ENCODE assay signal across 1 cellular context in genomic region chr7:27684491-27684890, GRCh38.
TF ChIP-seq lines count a peak whose summit lies in the region.

No MANE protein-coding gene starts in this region.

TF ChIP-seq in K562, 482 proteins besides CTCF, POLR2A, EP300 and RAD21:
- TF ChIP-seq NR2C2 (CRISPR knock-in tag; IDR thresholded peaks at IDR 0.05) (no peak), NR2C2 (tag; IDR thresholded peaks at IDR 0.05) (no peak), MGA (IDR thresholded peaks at IDR 0.05) (peak; percentile 22; the same call in 1 of the 2 replicates)
TF ChIP-seq in K562: peak in this region for 1.
